15 cellular contexts compared by ENCODE assay signal in genomic region chr16:81485824-81486554, GRCh38. TPM values are rescaled to one million over a fixed set of nuclear protein-coding genes. Genes with fewer than 3 reads are reported as not detected.
A peak's percentile ranks its signal among the peaks of the same experiment; 100 is the strongest.
DNase-seq lines count a peak whose midpoint lies in the region; ATAC-seq and TF ChIP-seq lines count a peak whose summit lies in the region.
"Had no signal": no experiment of that assay in that cellular context is flagged by ENCODE, and none has a peak within 500 bp of the region (broad histone marks: within the 10 kb centered on the region; RNA-seq: fewer than 3 reads in every experiment).

No MANE protein-coding gene starts in this region.

- in situ Hi-C loops in KBM-7 (cut with MboI; ENCODE audit: low pct_unique_long_range_greater_than_20kb, low sequenced_read_pairs), result no loop called here

- DNase-seq in right atrium auricular region (ENCODE audit: low spot score) (peak; percentile 74), cardiac septum (ENCODE audit: low spot score) (no peak), choroid plexus epithelial cell (ENCODE audit: low read depth) (peak; percentile 34), lower lobe of right lung (no peak), T-helper 9 cell (no peak), AML-193 (lab: John Stamatoyannopoulos, UW) (no peak), KBM-7 (no peak)
- DNase-seq: activated naive CD4-positive, alpha-beta T cell; DMS79 treated with DMSO at 0.1 percent for 48 hours; NCI-H146; NCI-H82; SIG-M5 had no signal

- H3K27ac ChIP-seq in right atrium auricular region (peak overlapping the region in 1 of 2 donors; percentile 20), lower lobe of right lung (peak overlapping the region; percentile 38)
- H3K27ac ChIP-seq: thyroid gland had no signal

- H3K9me3 ChIP-seq in right atrium auricular region (no peaks in the 10 kb centered on the region), lower lobe of right lung (no peaks in the 10 kb centered on the region)
- H3K9me3 ChIP-seq: thyroid gland had no signal

- ATAC-seq in lower lobe of right lung, result no peak
- ATAC-seq in HG03095 (IDR thresholded peaks at IDR 0.05; ENCODE audit: unreplicated experiment), result no peak

- TF ChIP-seq CTCF in right atrium auricular region (IDR thresholded peaks at IDR 0.05), result no peak
- TF ChIP-seq CTCF in choroid plexus epithelial cell (conservative IDR thresholded peaks at IDR 0.05; ENCODE audit: low read depth, low read length), result no peak
- no peak for TF ChIP-seq CTCF in lower lobe of right lung (IDR thresholded peaks at IDR 0.05)

- intact Hi-C loops in cardiac septum (cut with DNase I) (no loop called here), lower lobe of right lung (cut with DNase I) (no loop called here)

- H3K4me3 ChIP-seq in right atrium auricular region (no peak overlapping the region), choroid plexus epithelial cell (ENCODE audit: low read depth, low read length) (no peak overlapping the region), lower lobe of right lung (no peak overlapping the region)
- H3K4me3 ChIP-seq: coronary artery, thyroid gland had no signal

- H3K36me3 ChIP-seq in right atrium auricular region (no peaks in the 10 kb centered on the region), lower lobe of right lung (no peaks in the 10 kb centered on the region)
- H3K36me3 ChIP-seq: thyroid gland had no signal

- H3K27me3 ChIP-seq in right atrium auricular region (no peaks in the 10 kb centered on the region), lower lobe of right lung (ENCODE audit: low read depth) (no peaks in the 10 kb centered on the region)
- H3K27me3 ChIP-seq: thyroid gland had no signal

- H3K4me1 ChIP-seq in right atrium auricular region (peaks cover 0 to 54% of the 10 kb centered on the region in 2 donors), lower lobe of right lung (peaks cover 100% of the 10 kb centered on the region)

RNA-seq across cellular contexts. Expression of gene CMIP, which starts 41.4 kb away (rescaled TPM):
- total RNA-seq in right atrium auricular region (10 to 100 TPM in 1 of 2 donors, 1 to 10 TPM in 1; 7.7 to 19.2 TPM), cardiac septum (19.8 TPM), lower lobe of right lung (77.4 TPM)

Comparison
In these comparisons a context has a peak if more than half of its experiments do, and no peak if none do; other contexts are left out.
1. DNase-seq: peak in right atrium auricular region (single experiment) and choroid plexus epithelial cell (single experiment); none in cardiac septum (single experiment), lower lobe of right lung (single experiment), T-helper 9 cell (single experiment), AML-193 (0 of 2) and KBM-7 (single experiment).